Comparison of ENCODE assay signal across 27 cellular contexts in the genomic region with DNA sequence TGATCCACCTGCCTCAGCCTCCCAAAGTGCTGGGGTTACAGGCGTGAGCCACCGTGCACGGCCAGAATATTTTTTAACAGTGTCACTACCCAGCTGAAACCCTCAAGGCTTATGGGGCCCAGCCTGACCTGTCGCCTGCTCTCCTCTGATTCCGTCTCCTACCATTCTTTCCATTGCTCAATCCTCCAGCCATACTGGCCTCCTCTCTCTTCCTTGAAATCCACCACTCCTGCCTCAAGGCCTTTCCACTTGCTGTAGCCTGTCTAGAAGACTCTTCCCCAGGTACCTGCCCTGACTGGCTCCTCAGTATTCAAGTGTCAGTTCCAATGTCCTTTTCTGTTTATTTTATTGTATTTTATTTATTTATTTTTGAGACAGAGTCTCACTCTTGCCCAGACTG. TPM values are rescaled to one million over a fixed set of nuclear protein-coding genes. Genes with fewer than 3 reads are reported as not detected.
DNase-seq lines count a peak whose midpoint lies in the region; ATAC-seq, FAIRE-seq and TF ChIP-seq lines count a peak whose summit lies in the region.
"Had no signal": no experiment of that assay in that cellular context is flagged by ENCODE, and none has a peak within 500 bp of the region (broad histone marks: within the 10 kb centered on the region; RNA-seq: fewer than 3 reads in every experiment).

No MANE protein-coding gene starts in this region.

- TF ChIP-seq CTCF in A549 (IDR thresholded peaks at IDR 0.05) (no peak), LNCaP clone FGC (IDR thresholded peaks at IDR 0.05; ENCODE audit: control insufficient read depth, extremely low read depth, insufficient read depth) (no peak), H1 (IDR thresholded peaks at IDR 0.05; ENCODE audit: control extremely low read depth in 1 of 3, insufficient read depth in 1 of 3, low read depth in 1 of 3, low read length in 3 of 3) (no peak), nephron progenitor cell (IDR thresholded peaks at IDR 0.05) (no peak), OCI-LY7 (conservative IDR thresholded peaks at IDR 0.05; ENCODE audit: low read length) (no peak)

- H3K27me3 Mint-ChIP-seq in nephron progenitor cell (ENCODE audit: low read depth, poor library complexity): no peaks in the 10 kb centered on the region
- no peaks in the 10 kb centered on the region for H3K27me3 Mint-ChIP-seq in activated CD4-positive, alpha-beta memory T cell treated with anti-CD3 and anti-CD28 coated beads, Interleukin-2, amount 10 ng/mL, durations not matched to agents 7 days and 5 days
- H3K27me3 Mint-ChIP-seq: activated B cell treated with CpG ODN at 0.5 μM for 24 hours; activated naive CD8-positive, alpha-beta T cell treated with anti-CD3 and anti-CD28 coated beads, Interleukin-2, amount 10 ng/mL, durations not matched to agents 7 days and 5 days had no signal

- H3K9me3 Mint-ChIP-seq in nephron progenitor cell: no peaks in the 10 kb centered on the region
- no peaks in the 10 kb centered on the region for H3K9me3 Mint-ChIP-seq in activated CD4-positive, alpha-beta memory T cell treated with anti-CD3 and anti-CD28 coated beads, Interleukin-2, amount 10 ng/mL, durations not matched to agents 7 days and 5 days
- H3K9me3 Mint-ChIP-seq: activated B cell treated with CpG ODN at 0.5 μM for 24 hours; activated naive CD8-positive, alpha-beta T cell treated with anti-CD3 and anti-CD28 coated beads, Interleukin-2, amount 10 ng/mL, durations not matched to agents 7 days and 5 days; neural crest cell had no signal

- no peak overlapping the region for H3K56ac ChIP-seq in H1 (replicated peaks; ENCODE audit: insufficient read length, low read depth, low read length)

- no peak overlapping the region for H3K9ac ChIP-seq in H1 (replicated peaks in 1 of 4; ENCODE audit: extremely low read depth in 1 of 4, low read depth in 3 of 4, low read length in 3 of 4)

- H3K36me3 ChIP-seq in H1 (ENCODE audit: control insufficient read depth in 2 of 4, insufficient read depth in 4 of 4, low read length in 3 of 4) (peaks cover 4 to 12% (median 5%) of the 10 kb centered on the region in 4 experiments; a peak in 4 of 8 replicates), OCI-LY7 (ENCODE audit: insufficient read depth, low read length) (no peaks in the 10 kb centered on the region)
- H3K36me3 ChIP-seq: left ventricle myocardium inferior, right lobe of liver had no signal

- TF ChIP-seq EP300 in A549 (IDR thresholded peaks at IDR 0.05) (no peak), H1 (IDR thresholded peaks at IDR 0.05; ENCODE audit: borderline replicate concordance in 1 of 2, low read depth in 2 of 2, low read length in 2 of 2) (no peak)

- no peaks in the 10 kb centered on the region for H3K9me3 ChIP-seq in A549
- H3K9me3 ChIP-seq in H1 (ENCODE audit: insufficient read depth in 2 of 2, low read depth in 1 of 2, low read length in 1 of 2): no peaks in the 10 kb centered on the region
- H3K9me3 ChIP-seq in OCI-LY7 (ENCODE audit: low read length): no peaks in the 10 kb centered on the region
- H3K9me3 ChIP-seq: left ventricle myocardium inferior, right lobe of liver had no signal

- no peaks in the 10 kb centered on the region for H3K27me3 ChIP-seq in H1 (replicated peaks in 1 of 4; ENCODE audit: control insufficient read depth in 3 of 4, extremely low read depth in 1 of 4, insufficient read depth in 3 of 4, low read length in 3 of 4)
- H3K27me3 ChIP-seq: right lobe of liver had no signal

- H2BK5ac ChIP-seq in H1 (ENCODE audit: low read depth, low read length): no peak overlapping the region

- DNase-seq in A549 (ENCODE audit: low read depth in 1 of 2, low spot score in 1 of 2) (no peak), LNCaP clone FGC (ENCODE audit: low read depth) (peak; percentile 93), H1 (ENCODE audit: low read depth in 1 of 2, low spot score in 2 of 2) (no peak), nephron progenitor cell (no peak), OCI-LY7 (ENCODE audit: low spot score) (no peak), ureter (ENCODE audit: low spot score) (no peak)
- no peak for DNase-seq in activated CD4-positive, alpha-beta memory T cell treated with anti-CD3 and anti-CD28 coated beads, Interleukin-2, amount 10 ng/mL, durations not matched to agents 7 days and 5 days
- DNase-seq: ACHN; activated B cell treated with CpG ODN at 0.5 μM for 24 hours; activated CD8-positive, alpha-beta memory T cell treated with anti-CD3 and anti-CD28 coated beads, Interleukin-2, amount 50 U/mL, for 4 hours; activated effector memory CD4-positive, alpha-beta T cell treated with anti-CD3 and anti-CD28 coated beads, Interleukin-2, amount 50 U/mL, for 16 hours; activated naive CD8-positive, alpha-beta T cell treated with anti-CD3 and anti-CD28 coated beads, Interleukin-2, amount 10 ng/mL, durations not matched to agents 7 days and 5 days; COR-L47; foreskin melanocyte; hippocampal formation; IMR-90; left ventricle myocardium inferior; NCI-H1105 treated with DMSO at 0.1 percent for 48 hours; NCI-H2029 treated with DMSO at 0.1 percent for 48 hours; NCI-H345; NCI-H82; right lobe of liver; SHP77 treated with DMSO at 0.1 percent for 48 hours; T1000 had no signal

- no peak overlapping the region for H2AK5ac ChIP-seq in H1 (ENCODE audit: low read depth, low read length)

- POLR2A ChIA-PET in A549 (lab: Yijun Ruan, JAX) (no interaction called here), H1 (lab: Charles Lee; ENCODE audit: partially characterized antibody) (interaction anchor here (0.8 to 17.2 kb wide), 5 partner anchors 9 to 38 kb away, joined by 3 to 295 read pairs (median 4); no protein-coding TSS in a partner anchor), OCI-LY7 (lab: Charles Lee) (interaction anchor here (0.6 kb wide), 2 partner anchors 43 to 785 kb away, joined by 3 to 4 read pairs; no protein-coding TSS in a partner anchor)
- POLR2A ChIA-PET in activated CD4-positive, alpha-beta memory T cell treated with anti-CD3 and anti-CD28 coated beads, Interleukin-2, amount 10 ng/mL, durations not matched to agents 7 days and 5 days (lab: Charles Lee): no interaction called here

- no peak overlapping the region for H3K14ac ChIP-seq in H1 (ENCODE audit: insufficient read length)

- H2AFZ ChIP-seq in H1 (ENCODE audit: low read length) (no peak overlapping the region), OCI-LY7 (ENCODE audit: low read length) (no peak overlapping the region)

- no peak for ATAC-seq in A549
- ATAC-seq in HG03095 (IDR thresholded peaks at IDR 0.05; ENCODE audit: unreplicated experiment): no peak
- ATAC-seq: GM12878, right lobe of liver had no signal

- H3K18ac ChIP-seq in H1 (ENCODE audit: extremely low read depth, low read length): no peak overlapping the region

- 0 out of 2 replicates have a peak overlapping the region, but pooled peaks have one; percentile 23 for H2BK20ac ChIP-seq in H1 (ENCODE audit: low read length)

- H4K8ac ChIP-seq in H1 (ENCODE audit: extremely low read depth, insufficient read depth, low read length): no peak overlapping the region

- H3K23ac ChIP-seq in H1 (ENCODE audit: insufficient read length): no peak overlapping the region

- H3K79me2 ChIP-seq in H1 (ENCODE audit: control insufficient read depth in 1 of 2, insufficient read depth in 2 of 2, low read length in 2 of 2) (peaks cover 5 to 70% of the 10 kb centered on the region in 2 experiments), OCI-LY7 (ENCODE audit: insufficient read depth, low read depth, low read length) (no peaks in the 10 kb centered on the region)

- H2BK120ac ChIP-seq in H1 (replicated peaks; ENCODE audit: low read depth, low read length): no peak overlapping the region

- no peak overlapping the region for H4K5ac ChIP-seq in H1 (ENCODE audit: insufficient read length, low read depth, low read length)

- H3K9me2 ChIP-seq in OCI-LY7 (ENCODE audit: insufficient read depth, low read length): no peaks in the 10 kb centered on the region

- H3K4me3 Mint-ChIP-seq in nephron progenitor cell: no peak overlapping the region
- H3K4me3 Mint-ChIP-seq in activated CD4-positive, alpha-beta memory T cell treated with anti-CD3 and anti-CD28 coated beads, Interleukin-2, amount 10 ng/mL, durations not matched to agents 7 days and 5 days: no peak overlapping the region
- H3K4me3 Mint-ChIP-seq: activated B cell treated with CpG ODN at 0.5 μM for 24 hours; activated naive CD8-positive, alpha-beta T cell treated with anti-CD3 and anti-CD28 coated beads, Interleukin-2, amount 10 ng/mL, durations not matched to agents 7 days and 5 days; neural crest cell had no signal

- H2BK12ac ChIP-seq in H1 (ENCODE audit: low read depth, low read length): no peak overlapping the region

- no peak overlapping the region for H3K4ac ChIP-seq in H1 (replicated peaks; ENCODE audit: insufficient read length, low read depth, low read length)

- TF ChIP-seq RAD21 in A549 (conservative IDR thresholded peaks at IDR 0.05 in 1 of 2, IDR thresholded peaks at IDR 0.05 in 1 of 2) (no peak), H1 (IDR thresholded peaks at IDR 0.05 in 1 of 2, conservative IDR thresholded peaks at IDR 0.05 in 1 of 2; ENCODE audit: low read depth in 2 of 2, low read length in 2 of 2) (no peak)

- H3K27ac ChIP-seq in A549 (peak overlapping the region; percentile 99; a peak in 5 of 6 replicates), H1 (ENCODE audit: low read depth, low read length) (no peak overlapping the region), OCI-LY7 (ENCODE audit: low read depth, low read length, poor library complexity, severe bottlenecking) (no peak overlapping the region)
- H3K27ac ChIP-seq: left ventricle myocardium inferior, right lobe of liver had no signal

- no peak overlapping the region for H3K4me3 ChIP-seq in A549
- no peak overlapping the region for H3K4me3 ChIP-seq in LNCaP clone FGC (ENCODE audit: low read depth, low read length)
- no peak overlapping the region for H3K4me3 ChIP-seq in H1 (ENCODE audit: extremely low read depth in 1 of 4, insufficient read depth in 2 of 4, low read depth in 3 of 4, low read length in 4 of 4)
- no peak overlapping the region for H3K4me3 ChIP-seq in OCI-LY7 (ENCODE audit: low read depth, low read length, poor library complexity, severe bottlenecking)
- H3K4me3 ChIP-seq: GM12878, left ventricle myocardium inferior, right lobe of liver had no signal

- peak overlapping the region; percentile 85 for H3K27ac Mint-ChIP-seq in nephron progenitor cell
- H3K27ac Mint-ChIP-seq in activated CD4-positive, alpha-beta memory T cell treated with anti-CD3 and anti-CD28 coated beads, Interleukin-2, amount 10 ng/mL, durations not matched to agents 7 days and 5 days: no peak overlapping the region
- H3K27ac Mint-ChIP-seq: activated B cell treated with CpG ODN at 0.5 μM for 24 hours; activated naive CD8-positive, alpha-beta T cell treated with anti-CD3 and anti-CD28 coated beads, Interleukin-2, amount 10 ng/mL, durations not matched to agents 7 days and 5 days had no signal

- peaks cover 23% of the 10 kb centered on the region for H3K23me2 ChIP-seq in H1 (ENCODE audit: low read depth, low read length)

- H4K20me1 ChIP-seq in H1 (replicated peaks in 1 of 2; ENCODE audit: control insufficient read depth in 1 of 2, insufficient read depth in 2 of 2, low read length in 2 of 2): peaks cover 0 to 14% of the 10 kb centered on the region in 2 experiments
- H4K20me1 ChIP-seq in OCI-LY7 (ENCODE audit: insufficient read depth, low read length): no peaks in the 10 kb centered on the region

- no peak for FAIRE-seq in A549 (lab: Jason Lieb, UNC)
- no peak for FAIRE-seq in H1 (lab: Jason Lieb, UNC)
- FAIRE-seq: GM12878 had no signal

- WGBS in A549 (ENCODE audit: missing lambda C conversion rate): 94% methylated on average over 5 of the region's 5 CpGs
- WGBS in H1 (ENCODE audit: extremely low coverage in 1 of 2, insufficient coverage in 1 of 2, insufficient read length in 1 of 2, insufficient replicate concordance in 2 of 2, low coverage in 1 of 2, low lambda C conversion rate in 2 of 2, missing lambda C conversion rate in 1 of 2), 2 experiments: 90% methylated on average over 5 of the region's 5 CpGs; no CpG with 5 or more reads in 1 of the 2 experiments

- H4K91ac ChIP-seq in H1 (replicated peaks; ENCODE audit: insufficient read length, low read length): no peak overlapping the region

- BruUV-seq in OCI-LY7 (replicated peaks; lab: Mats Ljungman, UMichigan): no TSS peak

- CTCF ChIA-PET in A549 (lab: Yijun Ruan, JAX): interaction anchor here (5.0 to 11.1 kb wide), 2 partner anchors 10 to 51 kb away, joined by 45 to 62 read pairs; no protein-coding TSS in a partner anchor
- CTCF ChIA-PET in H1 (lab: Charles Lee; ENCODE audit: partially characterized antibody): interaction anchor here (0.6 to 4.9 kb wide), 8 partner anchors 10 to 118 kb away, joined by 3 to 41 read pairs (median 6); no protein-coding TSS in a partner anchor
- CTCF ChIA-PET in OCI-LY7 (lab: Charles Lee; ENCODE audit: unreplicated experiment): no interaction called here
- CTCF ChIA-PET in activated CD4-positive, alpha-beta memory T cell treated with anti-CD3 and anti-CD28 coated beads, Interleukin-2, amount 10 ng/mL, durations not matched to agents 7 days and 5 days (lab: Charles Lee): interaction anchor here (1.2 kb wide), 1 partner anchor 51 kb away, joined by 4 read pairs; no protein-coding TSS in a partner anchor

- H3K4me2 ChIP-seq in A549: no peak overlapping the region
- H3K4me2 ChIP-seq in H1 (ENCODE audit: insufficient read depth in 1 of 2, low read depth in 2 of 2, low read length in 2 of 2): no peak overlapping the region
- H3K4me2 ChIP-seq in OCI-LY7 (ENCODE audit: low read length): no peak overlapping the region

- intact Hi-C loops in OCI-LY7 (cut with micrococcal nuclease; ENCODE audit: unreplicated experiment): no loop called here

- H3K79me1 ChIP-seq in H1 (ENCODE audit: low read depth, low read length): peaks cover 14% of the 10 kb centered on the region

- TF ChIP-seq POLR2A in A549 (IDR thresholded peaks at IDR 0.05; ENCODE audit: low read length): no peak
- no peak for TF ChIP-seq POLR2A in H1 (IDR thresholded peaks at IDR 0.05; ENCODE audit: control extremely low read depth in 1 of 2, low read depth in 2 of 2, low read length in 2 of 2)

- H3K36me3 Mint-ChIP-seq in nephron progenitor cell (ENCODE audit: low read depth): peaks cover 19% of the 10 kb centered on the region
- H3K36me3 Mint-ChIP-seq in activated CD4-positive, alpha-beta memory T cell treated with anti-CD3 and anti-CD28 coated beads, Interleukin-2, amount 10 ng/mL, durations not matched to agents 7 days and 5 days (ENCODE audit: low read depth): no peaks in the 10 kb centered on the region
- H3K36me3 Mint-ChIP-seq: activated naive CD8-positive, alpha-beta T cell treated with anti-CD3 and anti-CD28 coated beads, Interleukin-2, amount 10 ng/mL, durations not matched to agents 7 days and 5 days had no signal

- H3K4me1 Mint-ChIP-seq in nephron progenitor cell: peaks cover 88% of the 10 kb centered on the region
- H3K4me1 Mint-ChIP-seq in activated CD4-positive, alpha-beta memory T cell treated with anti-CD3 and anti-CD28 coated beads, Interleukin-2, amount 10 ng/mL, durations not matched to agents 7 days and 5 days: peaks cover 7% of the 10 kb centered on the region
- H3K4me1 Mint-ChIP-seq: activated B cell treated with CpG ODN at 0.5 μM for 24 hours had no signal

- H2BK15ac ChIP-seq in H1 (ENCODE audit: low read length): 0 out of 2 replicates have a peak overlapping the region, but pooled peaks have one; percentile 8

- peaks cover 90% of the 10 kb centered on the region for H3K4me1 ChIP-seq in A549
- peaks cover 32 to 57% (median 49%) of the 10 kb centered on the region in 4 experiments for H3K4me1 ChIP-seq in H1 (replicated peaks in 1 of 4; ENCODE audit: control insufficient read depth in 3 of 4, insufficient read depth in 4 of 4, low read length in 3 of 4)
- no peaks in the 10 kb centered on the region for H3K4me1 ChIP-seq in OCI-LY7 (ENCODE audit: insufficient read depth, low read length, poor library complexity, severe bottlenecking)

RNA-seq across cellular contexts. Expression of a gene that starts 53.9 kb away (rescaled TPM):
- polyA plus RNA-seq in A549 (2011; rRNA removed) (103 and 105 TPM in 2 replicates), A549 (2017; fragmentation: RNase III; extraction: RNeasy Plus Mini Kit Qiagen cat#74134 plus additional on column Dnase treatment) (83.2 to 103 TPM (median 92.5 TPM) in 3 replicates), H1 (2011; rRNA removed) (47.1 and 55.6 TPM in 2 replicates)
- 52.7 and 55.7 TPM in 2 replicates for polyA plus RNA-seq in A549 (2012; cell fraction: cytosol; rRNA removed)
- polyA plus RNA-seq in A549 (2012; cell fraction: nucleus; rRNA removed): 51.1 and 64.7 TPM in 2 replicates
- polyA minus RNA-seq in A549 (2011; rRNA and poly(A)+ RNA removed): 82.0 and 94.1 TPM in 2 replicates
- total RNA-seq in H1 (2021; fragmentation: NEBNext Ultra II Directional; extraction: Animal tissue kit (Norgen Biotek cat#: 25700)): 226 and 230 TPM in 2 replicates
- polyA plus RNA-seq in H1 (2011; cell fraction: cytosol; rRNA removed): 88.6 TPM
- polyA plus RNA-seq in H1 (2011; cell fraction: nucleus; rRNA removed): 95.0 TPM
- polyA plus RNA-seq in H1 (2012, experiment 1 of 2): 158 to 225 TPM (median 175 TPM) in 4 replicates
- polyA plus RNA-seq in H1 (2012, experiment 2 of 2): 92.7 TPM
- polyA plus RNA-seq in H1 (2013, experiment 1 of 2): 125 TPM
- 123 TPM for polyA plus RNA-seq in H1 (2013, experiment 2 of 2)
- polyA minus RNA-seq in H1 (2011; rRNA and poly(A)+ RNA removed): 131 and 147 TPM in 2 replicates
- polyA minus RNA-seq in H1 (2011; cell fraction: cytosol; rRNA and poly(A)+ RNA removed): 73.1 TPM
- polyA minus RNA-seq in H1 (2011; cell fraction: nucleus; rRNA and poly(A)+ RNA removed): 73.2 TPM
- 276 and 282 TPM in 2 replicates for total RNA-seq in OCI-LY7 (2014; rRNA removed; shearing (Covaris generic))
- total RNA-seq in OCI-LY7 (2022) (321 and 352 TPM in 2 replicates), ureter (205 TPM)
- total RNA-seq in activated CD4-positive, alpha-beta memory T cell treated with anti-CD3 and anti-CD28 coated beads, Interleukin-2, amount 10 ng/mL, durations not matched to agents 7 days and 5 days: 100 to 1,000 TPM; 204 to 214 TPM

RNA-seq across cellular contexts. Expression of a gene that starts 54.2 kb away (rescaled TPM):
- polyA plus RNA-seq in A549 (2011; rRNA removed): 39.3 and 41.9 TPM in 2 replicates
- 6.6 and 7.2 TPM in 2 replicates for polyA plus RNA-seq in A549 (2012; cell fraction: cytosol; rRNA removed)
- 10.4 and 18.2 TPM in 2 replicates for polyA plus RNA-seq in A549 (2012; cell fraction: nucleus; rRNA removed)
- 15.9 to 17.0 TPM (median 16.1 TPM) in 3 replicates for polyA plus RNA-seq in A549 (2017; fragmentation: RNase III; extraction: RNeasy Plus Mini Kit Qiagen cat#74134 plus additional on column Dnase treatment)
- 23.1 and 24.8 TPM in 2 replicates for polyA minus RNA-seq in A549 (2011; rRNA and poly(A)+ RNA removed)
- 65.7 and 68.3 TPM in 2 replicates for total RNA-seq in H1 (2021; fragmentation: NEBNext Ultra II Directional; extraction: Animal tissue kit (Norgen Biotek cat#: 25700))
- 22.4 and 43.8 TPM in 2 replicates for polyA plus RNA-seq in H1 (2011; rRNA removed)
- polyA plus RNA-seq in H1 (2011; cell fraction: cytosol; rRNA removed): 46.4 TPM
- 33.6 TPM for polyA plus RNA-seq in H1 (2011; cell fraction: nucleus; rRNA removed)
- polyA plus RNA-seq in H1 (2012, experiment 1 of 2): 32.9 to 54.0 TPM (median 40.1 TPM) in 4 replicates
- polyA plus RNA-seq in H1 (2012, experiment 2 of 2): 5.2 TPM
- 23.7 TPM for polyA plus RNA-seq in H1 (2013, experiment 1 of 2)
- 20.8 TPM for polyA plus RNA-seq in H1 (2013, experiment 2 of 2)
- 52.7 and 60.1 TPM in 2 replicates for polyA minus RNA-seq in H1 (2011; rRNA and poly(A)+ RNA removed)
- 42.5 TPM for polyA minus RNA-seq in H1 (2011; cell fraction: cytosol; rRNA and poly(A)+ RNA removed)
- 53.5 TPM for polyA minus RNA-seq in H1 (2011; cell fraction: nucleus; rRNA and poly(A)+ RNA removed)
- total RNA-seq in OCI-LY7 (2014; rRNA removed; shearing (Covaris generic)): 72.1 and 91.8 TPM in 2 replicates
- 135 and 136 TPM in 2 replicates for total RNA-seq in OCI-LY7 (2022)
- 41.0 TPM for total RNA-seq in ureter
- total RNA-seq in activated CD4-positive, alpha-beta memory T cell treated with anti-CD3 and anti-CD28 coated beads, Interleukin-2, amount 10 ng/mL, durations not matched to agents 7 days and 5 days: 10 to 100 TPM; 78.4 to 84.0 TPM

Comparison
In these comparisons a context has a peak if more than half of its experiments do, and no peak if none do; other contexts are left out.
1. H3K27ac ChIP-seq: peak in A549 (2 of 2); none in H1 (single experiment) and OCI-LY7 (single experiment).
2. POLR2A ChIA-PET loops: an anchor here in H1 (0.8 to 17.2 kb wide) and OCI-LY7 (0.6 kb wide); none called in A549 and activated CD4-positive, alpha-beta memory T cell treated with anti-CD3 and anti-CD28 coated beads, Interleukin-2, amount 10 ng/mL, durations not matched to agents 7 days and 5 days.